In genomic region chr18:12651651-12652050, GRCh38 we compare ENCODE assay signal across 30 cellular contexts. TPM values are rescaled to one million over a fixed set of nuclear protein-coding genes. Genes with fewer than 3 reads are reported as not detected.
DNase-seq lines count a peak whose midpoint lies in the region; ATAC-seq, FAIRE-seq and TF ChIP-seq lines count a peak whose summit lies in the region.
"Had no signal": no experiment of that assay in that cellular context is flagged by ENCODE, and none has a peak within 500 bp of the region (broad histone marks: within the 10 kb centered on the region; RNA-seq: fewer than 3 reads in every experiment).

No MANE protein-coding gene starts in this region.

- no peak overlapping the region for H3K4me3 Mint-ChIP-seq in activated T-helper 2 cell treated with anti-CD3 and anti-CD28 coated beads, Interferon-gamma antibody, Interleukin-2, Interleukin-4, amounts not matched to agents 10 μg/mL and 5 μg/mL and 100 μg/mL, durations not matched to agents 14 hours and 24 hours and 36 hours (ENCODE audit: low read depth)
- H3K4me3 Mint-ChIP-seq in activated CD4-positive, alpha-beta memory T cell treated with anti-CD3 and anti-CD28 coated beads, Interleukin-2, amount 10 ng/mL, durations not matched to agents 7 days and 5 days: no peak overlapping the region
- H3K4me3 Mint-ChIP-seq: activated naive CD4-positive, alpha-beta T cell treated with anti-CD3 and anti-CD28 coated beads for 36 hours; CD8-positive, alpha-beta memory T cell; IgD-negative memory B cell; immature natural killer cell had no signal

- peaks cover 44% of the 10 kb centered on the region for H3K4me1 Mint-ChIP-seq in activated T-helper 2 cell treated with anti-CD3 and anti-CD28 coated beads, Interferon-gamma antibody, Interleukin-2, Interleukin-4, amounts not matched to agents 10 μg/mL and 5 μg/mL and 100 μg/mL, durations not matched to agents 14 hours and 24 hours and 36 hours (ENCODE audit: low read depth)
- H3K4me1 Mint-ChIP-seq in activated CD4-positive, alpha-beta memory T cell treated with anti-CD3 and anti-CD28 coated beads, Interleukin-2, amount 10 ng/mL, durations not matched to agents 7 days and 5 days: peaks cover 48% of the 10 kb centered on the region

- TF ChIP-seq POLR2A in suprapubic skin (IDR thresholded peaks at IDR 0.05): no peak

- WGBS in right cardiac atrium: 62% methylated on average over 4 of the region's 4 CpGs
- WGBS in suprapubic skin: 63% methylated on average over 4 of the region's 4 CpGs

- H3K4me1 ChIP-seq in left ventricle myocardium inferior: peaks cover 63% of the 10 kb centered on the region
- peaks cover 1% of the 10 kb centered on the region for H3K4me1 ChIP-seq in right cardiac atrium (ENCODE audit: control insufficient read depth, insufficient read depth, low read length)
- peaks cover 28% of the 10 kb centered on the region for H3K4me1 ChIP-seq in suprapubic skin
- H3K4me1 ChIP-seq: BE2C had no signal

- peak overlapping the region; percentile 79 for H3K27ac Mint-ChIP-seq in activated T-helper 2 cell treated with anti-CD3 and anti-CD28 coated beads, Interferon-gamma antibody, Interleukin-2, Interleukin-4, amounts not matched to agents 10 μg/mL and 5 μg/mL and 100 μg/mL, durations not matched to agents 14 hours and 24 hours and 36 hours
- H3K27ac Mint-ChIP-seq in activated CD4-positive, alpha-beta memory T cell treated with anti-CD3 and anti-CD28 coated beads, Interleukin-2, amount 10 ng/mL, durations not matched to agents 7 days and 5 days: no peak overlapping the region
- H3K27ac Mint-ChIP-seq: activated naive CD4-positive, alpha-beta T cell treated with anti-CD3 and anti-CD28 coated beads for 36 hours; CD8-positive, alpha-beta memory T cell; immature natural killer cell had no signal

- H3K27me3 Mint-ChIP-seq in activated T-helper 2 cell treated with anti-CD3 and anti-CD28 coated beads, Interferon-gamma antibody, Interleukin-2, Interleukin-4, amounts not matched to agents 10 μg/mL and 5 μg/mL and 100 μg/mL, durations not matched to agents 14 hours and 24 hours and 36 hours (ENCODE audit: low read depth): no peaks in the 10 kb centered on the region
- H3K27me3 Mint-ChIP-seq in activated CD4-positive, alpha-beta memory T cell treated with anti-CD3 and anti-CD28 coated beads, Interleukin-2, amount 10 ng/mL, durations not matched to agents 7 days and 5 days: peaks cover 6% of the 10 kb centered on the region

- H3K36me3 ChIP-seq in left ventricle myocardium inferior: no peaks in the 10 kb centered on the region
- H3K36me3 ChIP-seq in suprapubic skin: no peaks in the 10 kb centered on the region
- H3K36me3 ChIP-seq: BE2C, cardiac muscle cell, esophagus squamous epithelium, upper lobe of left lung had no signal

- FAIRE-seq in islet of Langerhans (lab: Jason Lieb, UNC): peak; percentile 82
- FAIRE-seq: frontal cortex, H1 had no signal

- no peak for ATAC-seq in right cardiac atrium
- ATAC-seq: activated T-cell treated with anti-CD3 and anti-CD28 coated beads, Interleukin-2, amount 50 U/mL, for 72 hours; left lung had no signal

- H3K27ac ChIP-seq in left ventricle myocardium inferior (replicated peaks) (peak overlapping the region; percentile 60), right cardiac atrium (ENCODE audit: low read length) (no peak overlapping the region), suprapubic skin (peak overlapping the region; percentile 20)
- H3K27ac ChIP-seq: cardiac muscle cell, coronary artery, esophagus squamous epithelium, hepatocyte, left lung, upper lobe of left lung, WERI-Rb-1 had no signal

- H3K27me3 ChIP-seq in left ventricle myocardium inferior (ENCODE audit: low read depth) (no peaks in the 10 kb centered on the region), right cardiac atrium (ENCODE audit: control insufficient read depth, insufficient read depth) (no peaks in the 10 kb centered on the region), suprapubic skin (no peaks in the 10 kb centered on the region)
- H3K27me3 ChIP-seq: BE2C, cardiac muscle cell, esophagus squamous epithelium, hepatocyte, upper lobe of left lung had no signal

- peaks cover 11% of the 10 kb centered on the region for H3K36me3 Mint-ChIP-seq in activated T-helper 2 cell treated with anti-CD3 and anti-CD28 coated beads, Interferon-gamma antibody, Interleukin-2, Interleukin-4, amounts not matched to agents 10 μg/mL and 5 μg/mL and 100 μg/mL, durations not matched to agents 14 hours and 24 hours and 36 hours (ENCODE audit: low read depth)
- peaks cover 1% of the 10 kb centered on the region for H3K36me3 Mint-ChIP-seq in activated CD4-positive, alpha-beta memory T cell treated with anti-CD3 and anti-CD28 coated beads, Interleukin-2, amount 10 ng/mL, durations not matched to agents 7 days and 5 days (ENCODE audit: low read depth)
- H3K36me3 Mint-ChIP-seq: IgD-negative memory B cell, immature natural killer cell had no signal

- H3K9me3 Mint-ChIP-seq in activated T-helper 2 cell treated with anti-CD3 and anti-CD28 coated beads, Interferon-gamma antibody, Interleukin-2, Interleukin-4, amounts not matched to agents 10 μg/mL and 5 μg/mL and 100 μg/mL, durations not matched to agents 14 hours and 24 hours and 36 hours: no peaks in the 10 kb centered on the region
- no peaks in the 10 kb centered on the region for H3K9me3 Mint-ChIP-seq in activated CD4-positive, alpha-beta memory T cell treated with anti-CD3 and anti-CD28 coated beads, Interleukin-2, amount 10 ng/mL, durations not matched to agents 7 days and 5 days
- H3K9me3 Mint-ChIP-seq: activated naive CD4-positive, alpha-beta T cell treated with anti-CD3 and anti-CD28 coated beads for 36 hours; activated T-cell treated with anti-CD3 and anti-CD28 coated beads, Interleukin-2, amount 50 U/mL, for 72 hours; CD8-positive, alpha-beta memory T cell; IgD-negative memory B cell; immature natural killer cell had no signal

- CTCF ChIA-PET in activated CD4-positive, alpha-beta memory T cell treated with anti-CD3 and anti-CD28 coated beads, Interleukin-2, amount 10 ng/mL, durations not matched to agents 7 days and 5 days (lab: Charles Lee): interaction anchor here (0.6 to 1.6 kb wide), 2 partner anchors 15 to 419 kb away, joined by 3 to 4 read pairs; no protein-coding TSS in a partner anchor

- POLR2A ChIA-PET in activated CD4-positive, alpha-beta memory T cell treated with anti-CD3 and anti-CD28 coated beads, Interleukin-2, amount 10 ng/mL, durations not matched to agents 7 days and 5 days (lab: Charles Lee): no interaction called here

- TF ChIP-seq CTCF in left ventricle myocardium inferior (IDR thresholded peaks at IDR 0.05; ENCODE audit: borderline replicate concordance): no peak
- TF ChIP-seq CTCF in suprapubic skin (IDR thresholded peaks at IDR 0.05): no peak

- no peaks in the 10 kb centered on the region for H3K9me3 ChIP-seq in left ventricle myocardium inferior (replicated peaks)
- no peaks in the 10 kb centered on the region for H3K9me3 ChIP-seq in right cardiac atrium (ENCODE audit: control insufficient read depth, low read length)
- H3K9me3 ChIP-seq in suprapubic skin: no peaks in the 10 kb centered on the region
- H3K9me3 ChIP-seq: BE2C, esophagus squamous epithelium, left lung, upper lobe of left lung had no signal

- no peak for TF ChIP-seq EP300 in suprapubic skin (IDR thresholded peaks at IDR 0.05)

- intact Hi-C loops in left ventricle myocardium inferior (cut with micrococcal nuclease) (no loop called here), right cardiac atrium (cut with DNase I) (loop anchor here in 2 of 4 donors (10.0 kb wide), 1 partner anchor 107 kb away; no protein-coding TSS in a partner anchor)
- intact Hi-C loops in activated T-helper 2 cell treated with anti-CD3 and anti-CD28 coated beads, Interferon-gamma antibody, Interleukin-2, Interleukin-4, amounts not matched to agents 10 μg/mL and 5 μg/mL and 100 μg/mL, durations not matched to agents 14 hours and 24 hours and 36 hours (cut with micrococcal nuclease): loop anchor here (5.0 kb wide), 1 partner anchor 49 kb away; no protein-coding TSS in a partner anchor

- DNase-seq in left ventricle myocardium inferior (no peak), right cardiac atrium (no peak), suprapubic skin (ENCODE audit: low spot score in 2 of 2) (no peak), DMS53 (lab: John Stamatoyannopoulos, UW) (no peak), NCI-H748 treated with DMSO at 0.1 percent for 48 hours (lab: John Stamatoyannopoulos, UW) (no peak)
- no peak for DNase-seq in activated T-helper 2 cell treated with anti-CD3 and anti-CD28 coated beads, Interferon-gamma antibody, Interleukin-2, Interleukin-4, amounts not matched to agents 10 μg/mL and 5 μg/mL and 100 μg/mL, durations not matched to agents 14 hours and 24 hours and 36 hours (ENCODE audit: low spot score)
- no peak for DNase-seq in activated CD4-positive, alpha-beta memory T cell treated with anti-CD3 and anti-CD28 coated beads, Interleukin-2, amount 10 ng/mL, durations not matched to agents 7 days and 5 days
- DNase-seq: ACHN; activated CD4-positive, alpha-beta T cell treated with anti-CD3 and anti-CD28 coated beads, Interleukin-2, amount 50 U/mL, for 1 hour; activated naive CD4-positive, alpha-beta T cell treated with anti-CD3 and anti-CD28 coated beads for 36 hours; activated T-cell treated with anti-CD3 and anti-CD28 coated beads, Interleukin-2, amount 50 U/mL, for 72 hours; amygdala; BE2C; CD8-positive, alpha-beta memory T cell; esophagus squamous epithelium; immature natural killer cell; left lung; NCI-H2081; NCI-H82; retina; stimulated activated CD4-positive, alpha-beta T cell treated with anti-CD3 and anti-CD28 coated beads, Interleukin-2, amount 100 ng/mL, for 48 hours; upper lobe of left lung; WERI-Rb-1 had no signal

- H3K4me3 ChIP-seq in left ventricle myocardium inferior (no peak overlapping the region), right cardiac atrium (ENCODE audit: low read length) (no peak overlapping the region), suprapubic skin (no peak overlapping the region)
- H3K4me3 ChIP-seq: cardiac muscle cell, coronary artery, esophagus squamous epithelium, hepatocyte, left lung, upper lobe of left lung had no signal

RNA-seq across cellular contexts. Expression of gene SPIRE1, which starts 6.3 kb away (rescaled TPM):
- total RNA-seq in left ventricle myocardium inferior: 42.4 TPM
- total RNA-seq in right cardiac atrium: 10 to 100 TPM; 34.3 to 41.9 (median 38.2) TPM
- 9.5 TPM for polyA plus RNA-seq in right cardiac atrium
- 16.5 and 19.0 TPM in 2 replicates for total RNA-seq in activated T-helper 2 cell treated with anti-CD3 and anti-CD28 coated beads, Interferon-gamma antibody, Interleukin-2, Interleukin-4, amounts not matched to agents 10 μg/mL and 5 μg/mL and 100 μg/mL, durations not matched to agents 14 hours and 24 hours and 36 hours
- total RNA-seq in suprapubic skin: 10 to 100 TPM; 21.7 to 42.8 (median 25.2) TPM
- total RNA-seq in activated CD4-positive, alpha-beta memory T cell treated with anti-CD3 and anti-CD28 coated beads, Interleukin-2, amount 10 ng/mL, durations not matched to agents 7 days and 5 days: 1 to 10 TPM; 4.5 to 6.3 TPM

RNA-seq across cellular contexts. Expression of gene CEP76, which starts 50.9 kb away (rescaled TPM):
- 3.7 TPM for total RNA-seq in left ventricle myocardium inferior
- 1 to 10 TPM; 3.2 to 4.2 (median 3.9) TPM for total RNA-seq in right cardiac atrium
- polyA plus RNA-seq in right cardiac atrium: 2.3 TPM
- 14.5 and 17.6 TPM in 2 replicates for total RNA-seq in activated T-helper 2 cell treated with anti-CD3 and anti-CD28 coated beads, Interferon-gamma antibody, Interleukin-2, Interleukin-4, amounts not matched to agents 10 μg/mL and 5 μg/mL and 100 μg/mL, durations not matched to agents 14 hours and 24 hours and 36 hours
- 10 to 100 TPM in 2 of 4 donors, 1 to 10 TPM in 2; 6.5 to 14.8 (median 11.3) TPM for total RNA-seq in suprapubic skin
- 10 to 100 TPM; 14.8 TPM for total RNA-seq in activated CD4-positive, alpha-beta memory T cell treated with anti-CD3 and anti-CD28 coated beads, Interleukin-2, amount 10 ng/mL, durations not matched to agents 7 days and 5 days

RNA-seq across cellular contexts. Expression of gene PSMG2, which starts 51.2 kb away (rescaled TPM):
- total RNA-seq in left ventricle myocardium inferior: 39.5 TPM
- total RNA-seq in right cardiac atrium: 10 to 100 TPM; 44.4 to 48.3 (median 45.5) TPM
- polyA plus RNA-seq in right cardiac atrium: 62.4 TPM
- 105 and 107 TPM in 2 replicates for total RNA-seq in activated T-helper 2 cell treated with anti-CD3 and anti-CD28 coated beads, Interferon-gamma antibody, Interleukin-2, Interleukin-4, amounts not matched to agents 10 μg/mL and 5 μg/mL and 100 μg/mL, durations not matched to agents 14 hours and 24 hours and 36 hours
- 10 to 100 TPM; 53.1 to 72.1 (median 68.4) TPM for total RNA-seq in suprapubic skin
- total RNA-seq in activated CD4-positive, alpha-beta memory T cell treated with anti-CD3 and anti-CD28 coated beads, Interleukin-2, amount 10 ng/mL, durations not matched to agents 7 days and 5 days: 100 to 1,000 TPM; 115 to 118 TPM
